ENCODE assay signal across 20 cellular contexts in genomic region chr2:181063696-181064095, GRCh38.
"Had no signal": no experiment of that assay in that cellular context is flagged by ENCODE, and none has a peak within 500 bp of the region (broad histone marks: within the 10 kb centered on the region; RNA-seq: fewer than 3 reads in every experiment).

No MANE protein-coding gene starts in this region.

- H3K27me3 ChIP-seq: esophagus squamous epithelium, hepatocyte, spleen, suprapubic skin, tibial artery, upper lobe of right lung had no signal

- H3K4me2 ChIP-seq: hepatocyte had no signal

- H3K27me3 Mint-ChIP-seq: activated naive CD8-positive, alpha-beta T cell had no signal

- DNase-seq: activated CD4-positive, alpha-beta T cell treated with anti-CD3 and anti-CD28 coated beads for 4 hours; activated CD4-positive, alpha-beta T cell treated with anti-CD3 and anti-CD28 coated beads, Interleukin-2, amount 50 U/mL, for 4 hours; activated effector memory CD4-positive, alpha-beta T cell treated with Interleukin-2 at 50 U/mL for 16 hours; activated naive CD4-positive, alpha-beta T cell treated with Interleukin-2 at 50 U/mL for 16 hours; anterior cingulate cortex; dermis blood vessel endothelial cell; effector CD4-positive, alpha-beta T cell; esophagus squamous epithelium; mesendoderm; natural killer cell; posterior cingulate gyrus; right cardiac atrium; spleen; stimulated activated naive CD4-positive, alpha-beta T cell; tibial artery; upper lobe of right lung had no signal

- H3K4me3 ChIP-seq: esophagus squamous epithelium, hepatocyte, spleen, suprapubic skin, tibial artery, upper lobe of right lung had no signal

- H3K9me3 Mint-ChIP-seq: natural killer cell; T-helper 2 cell treated with Interferon-gamma antibody and Interleukin-4, amounts not matched to agents 5 μg/mL and 100 μg/mL, for 36 hours had no signal

- H3K9me3 ChIP-seq: esophagus squamous epithelium, spleen, suprapubic skin, tibial artery, upper lobe of right lung had no signal

- H3K36me3 ChIP-seq: suprapubic skin, tibial artery had no signal

- ATAC-seq: natural killer cell, right cardiac atrium, upper lobe of right lung had no signal

- H3K27ac Mint-ChIP-seq: activated naive CD8-positive, alpha-beta T cell; natural killer cell; T-helper 2 cell treated with Interferon-gamma antibody and Interleukin-4, amounts not matched to agents 5 μg/mL and 100 μg/mL, for 36 hours had no signal

- H2AFZ ChIP-seq: hepatocyte had no signal

- H3K36me3 Mint-ChIP-seq: natural killer cell had no signal

- H3K4me1 ChIP-seq: esophagus squamous epithelium, spleen, suprapubic skin, tibial artery, upper lobe of right lung had no signal

- H3K4me3 Mint-ChIP-seq: activated naive CD8-positive, alpha-beta T cell; natural killer cell; T-helper 2 cell treated with Interferon-gamma antibody and Interleukin-4, amounts not matched to agents 5 μg/mL and 100 μg/mL, for 36 hours had no signal

- H3K27ac ChIP-seq: esophagus squamous epithelium, hepatocyte, spleen, suprapubic skin, tibial artery, upper lobe of right lung had no signal
